7 cellular contexts compared by ENCODE assay signal in genomic region chr13:48094781-48095502, GRCh38. TPM values are rescaled to one million over a fixed set of nuclear protein-coding genes. Genes with fewer than 3 reads are reported as not detected.
DNase-seq lines count a peak whose midpoint lies in the region; ATAC-seq, FAIRE-seq and TF ChIP-seq lines count a peak whose summit lies in the region.

Gene MED4 (minus strand): TSS chr13:48095104. CDS start chr13:48095078, 26 bp downstream.

- no peaks in the 10 kb centered on the region for H3K9me2 ChIP-seq in hepatocyte (replicated peaks; ENCODE audit: insufficient read depth)

- 13% methylated on average over 53 of the region's 54 CpGs for WGBS in hepatocyte (ENCODE audit: low lambda C conversion rate, missing lambda C conversion rate)

- peak; percentile 99 for FAIRE-seq in GM18507 (lab: Jason Lieb, UNC)

- H2AFZ ChIP-seq in hepatocyte: peak within 1 kb of the TSS; percentile 67

- TF ChIP-seq CTCF in astrocyte of the cerebellum (IDR thresholded peaks at IDR 0.05; ENCODE audit: low read depth, low read length, missing control alignments): peak; percentile 100
- peak; percentile 99 for TF ChIP-seq CTCF in hepatocyte (IDR thresholded peaks at IDR 0.05; ENCODE audit: poor library complexity)

- no peaks in the 10 kb centered on the region for H3K36me3 ChIP-seq in hepatocyte (replicated peaks; ENCODE audit: insufficient read depth, low read depth)

- H3K9me3 ChIP-seq in hepatocyte (ENCODE audit: low read depth): no peaks in the 10 kb centered on the region

- H3K4me3 ChIP-seq in astrocyte of the cerebellum (ENCODE audit: low read depth, low read length) (peak within 1 kb of the TSS; percentile 96), hepatocyte (peak within 1 kb of the TSS; percentile 73)

- peaks cover 20% of the 10 kb centered on the region for H4K20me1 ChIP-seq in hepatocyte (ENCODE audit: insufficient read depth, poor library complexity, severe bottlenecking)

- no peaks in the 10 kb centered on the region for H3K27me3 ChIP-seq in hepatocyte

- H3K79me2 ChIP-seq in hepatocyte: peaks cover 48% of the 10 kb centered on the region

- peak; percentile 97 for DNase-seq in GM18507 (ENCODE audit: extremely low spot score, insufficient read length, low read depth)
- DNase-seq in NCI-H2029 (lab: John Stamatoyannopoulos, UW): peak; percentile 62
- peak; percentile 92 for DNase-seq in T-helper 22 cell (ENCODE audit: low read depth)
- peak; percentile 86 for DNase-seq in astrocyte of the cerebellum (ENCODE audit: low read depth)
- DNase-seq in hepatocyte (ENCODE audit: low spot score): peak; percentile 96
- peak; percentile 81 for DNase-seq in renal cortical epithelial cell (ENCODE audit: low read depth)

- ATAC-seq in HG02981 (IDR thresholded peaks at IDR 0.05; ENCODE audit: unreplicated experiment): peak; percentile 98

- H3K27ac ChIP-seq in hepatocyte: peak within 1 kb of the TSS; percentile 80

- peak within 1 kb of the TSS; percentile 91 for H3K4me2 ChIP-seq in hepatocyte

- peaks cover 14% of the 10 kb centered on the region for H3K4me1 ChIP-seq in hepatocyte (ENCODE audit: insufficient read depth)

- in situ Hi-C loops in astrocyte of the cerebellum (cut with HindIII; ENCODE audit: low sequenced_read_pairs): no loop called here

RNA-seq across cellular contexts. Expression of gene MED4, which starts in this region (rescaled TPM):
- total RNA-seq in hepatocyte (30.1 and 37.4 TPM in 2 replicates), renal cortical epithelial cell (25.7 and 46.6 TPM in 2 replicates)
- 55.7 and 63.4 TPM in 2 replicates for polyA plus RNA-seq in hepatocyte

Comparison
In these comparisons a context has a peak if more than half of its experiments do, and no peak if none do; other contexts are left out.
1. Peak in every context shown above with its lines: DNase-seq, ATAC-seq, H3K4me3 ChIP-seq and H3K27ac ChIP-seq.